ENCODE assay signal across 12 cellular contexts in genomic region chr10:60394444-60394843, GRCh38. TPM values are rescaled to one million over a fixed set of nuclear protein-coding genes. Genes with fewer than 3 reads are reported as not detected.
DNase-seq lines count a peak whose midpoint lies in the region; ATAC-seq lines count a peak whose summit lies in the region.
"Had no signal": no experiment of that assay in that cellular context is flagged by ENCODE, and none has a peak within 500 bp of the region (broad histone marks: within the 10 kb centered on the region; RNA-seq: fewer than 3 reads in every experiment).

No MANE protein-coding gene starts in this region.

- peak; percentile 20 for DNase-seq in stimulated activated CD4-positive, alpha-beta T cell treated with anti-CD3 and anti-CD28 coated beads, Interleukin-1b, Interleukin-23, amount 100 ng/mL, for 48 hours
- DNase-seq in stimulated activated CD4-positive, alpha-beta T cell treated with anti-CD3 and anti-CD28 coated beads, Interleukin-2, amount 100 ng/mL, for 48 hours = no peak
- peak; percentile 55 for DNase-seq in activated CD4-positive, alpha-beta memory T cell treated with anti-CD3 and anti-CD28 coated beads for 36 hours
- DNase-seq in aorta = no peak
- no peak for DNase-seq in OCI-M2 (lab: John Stamatoyannopoulos, UW; ENCODE audit: unreplicated experiment)
- no peak for DNase-seq in DMS153 (lab: John Stamatoyannopoulos, UW)
- DNase-seq: activated effector memory CD4-positive, alpha-beta T cell treated with anti-CD3 and anti-CD28 coated beads, Interleukin-2, amount 50 U/mL, for 16 hours; NCI-H1105 treated with DMSO at 0.1 percent for 48 hours; NCI-H345 had no signal

- H3K27me3 Mint-ChIP-seq in activated CD4-positive, alpha-beta memory T cell treated with anti-CD3 and anti-CD28 coated beads for 36 hours = no peaks in the 10 kb centered on the region

- H3K27ac ChIP-seq in layer of hippocampus (ENCODE audit: low read depth, low read length) (peak overlapping the region; percentile 53), aorta (ENCODE audit: low read depth in 1 of 2, low read length in 2 of 2) (no peak overlapping the region)

- no peak overlapping the region for H3K4me3 Mint-ChIP-seq in activated CD4-positive, alpha-beta memory T cell treated with anti-CD3 and anti-CD28 coated beads for 36 hours

- H3K4me1 ChIP-seq in aorta (ENCODE audit: control insufficient read depth in 1 of 2, insufficient read depth in 2 of 2, low read length in 2 of 2) = no peaks in the 10 kb centered on the region

- CTCF ChIA-PET in activated CD4-positive, alpha-beta memory T cell treated with anti-CD3 and anti-CD28 coated beads for 36 hours (lab: Charles Lee) = no interaction called here

- peaks cover 20% of the 10 kb centered on the region for H3K4me1 Mint-ChIP-seq in activated CD4-positive, alpha-beta memory T cell treated with anti-CD3 and anti-CD28 coated beads for 36 hours (ENCODE audit: low read depth)

- H3K27me3 ChIP-seq in layer of hippocampus (ENCODE audit: control insufficient read depth, insufficient read depth, low read length) (no peaks in the 10 kb centered on the region), aorta (ENCODE audit: control insufficient read depth in 1 of 2, insufficient read depth in 2 of 2, low read length in 1 of 2) (no peaks in the 10 kb centered on the region)

- no peak overlapping the region for H3K4me3 ChIP-seq in aorta (ENCODE audit: low read length in 2 of 2)

- intact Hi-C loops in activated CD4-positive, alpha-beta memory T cell treated with anti-CD3 and anti-CD28 coated beads for 36 hours (cut with micrococcal nuclease) = no loop called here
- intact Hi-C loops in aorta (cut with DNase I) = no loop called here

- ATAC-seq in aorta (ENCODE audit: low FRiP score) (peak; percentile 36), HG02840 (IDR thresholded peaks at IDR 0.05; ENCODE audit: low FRiP score, unreplicated experiment) (no peak)
- ATAC-seq: activated CD4-positive, CD25-positive, alpha-beta regulatory T cell treated with anti-CD3 and anti-CD28 coated beads, Interleukin-2, amount 50 U/mL, for 24 hours had no signal

- no peaks in the 10 kb centered on the region for H3K9me3 Mint-ChIP-seq in activated CD4-positive, alpha-beta memory T cell treated with anti-CD3 and anti-CD28 coated beads for 36 hours

- no peaks in the 10 kb centered on the region for H3K9me3 ChIP-seq in aorta (ENCODE audit: control insufficient read depth, low read length)

- no peak overlapping the region for H3K27ac Mint-ChIP-seq in activated CD4-positive, alpha-beta memory T cell treated with anti-CD3 and anti-CD28 coated beads for 36 hours

- no peaks in the 10 kb centered on the region for H3K36me3 ChIP-seq in aorta (ENCODE audit: control insufficient read depth in 1 of 2, insufficient read depth in 2 of 2, low read length in 1 of 2)

- no peaks in the 10 kb centered on the region for H3K36me3 Mint-ChIP-seq in activated CD4-positive, alpha-beta memory T cell treated with anti-CD3 and anti-CD28 coated beads for 36 hours

- WGBS in aorta, 2 donors = 89 to 90% methylated on average over 2 of the region's 2 CpGs

- POLR2A ChIA-PET in activated CD4-positive, alpha-beta memory T cell treated with anti-CD3 and anti-CD28 coated beads for 36 hours (lab: Charles Lee) = no interaction called here

RNA-seq across cellular contexts. Expression of gene ANK3, which starts 4.8 kb away (rescaled TPM):
- 10 to 100 TPM; 18.5 to 21.2 TPM for total RNA-seq in activated CD4-positive, alpha-beta memory T cell treated with anti-CD3 and anti-CD28 coated beads for 36 hours
- total RNA-seq in aorta = 10 to 100 TPM; 17.0 to 24.3 TPM
- 10 to 100 TPM; 16.5 to 38.2 TPM for polyA plus RNA-seq in aorta

Comparison
In these comparisons a context has a peak if more than half of its experiments do, and no peak if none do; other contexts are left out.
1. DNase-seq: peak in stimulated activated CD4-positive, alpha-beta T cell treated with anti-CD3 and anti-CD28 coated beads, Interleukin-1b, Interleukin-23, amount 100 ng/mL, for 48 hours (single experiment) and activated CD4-positive, alpha-beta memory T cell treated with anti-CD3 and anti-CD28 coated beads for 36 hours (single experiment); none in stimulated activated CD4-positive, alpha-beta T cell treated with anti-CD3 and anti-CD28 coated beads, Interleukin-2, amount 100 ng/mL, for 48 hours (0 of 2), aorta (0 of 2), OCI-M2 (single experiment) and DMS153 (single experiment).